In the genomic region with DNA sequence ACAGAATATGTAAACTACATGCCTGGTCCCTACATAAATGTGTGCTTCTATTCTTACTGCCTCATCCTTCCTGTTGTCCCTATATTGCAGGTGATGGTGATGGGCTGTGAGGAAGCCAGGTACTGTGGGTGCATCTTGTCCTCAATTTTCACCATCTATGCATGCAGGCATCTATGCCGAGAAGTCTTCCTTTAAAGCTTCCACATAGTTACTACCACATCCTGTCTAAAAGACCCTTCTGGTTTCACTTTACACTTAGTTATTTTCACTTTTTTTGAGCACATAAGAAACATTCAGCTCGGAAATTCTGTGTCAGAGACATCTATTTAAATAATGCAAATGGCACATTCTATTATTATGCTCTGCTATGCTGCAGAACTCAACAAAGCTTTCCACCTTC, we compare ENCODE assay signal across 9 cellular contexts. TPM values are rescaled to one million over a fixed set of nuclear protein-coding genes. Genes with fewer than 3 reads are reported as not detected.
A peak's percentile ranks its signal among the peaks of the same experiment; 100 is the strongest.
DNase-seq lines count a peak whose midpoint lies in the region; ATAC-seq and TF ChIP-seq lines count a peak whose summit lies in the region.
"Had no signal": no experiment of that assay in that cellular context is flagged by ENCODE, and none has a peak within 500 bp of the region (broad histone marks: within the 10 kb centered on the region; RNA-seq: fewer than 3 reads in every experiment).

No MANE protein-coding gene starts in this region.

- no peak overlapping the region for H3K4me3 Mint-ChIP-seq in activated naive CD4-positive, alpha-beta T cell treated with anti-CD3 and anti-CD28 coated beads, Interleukin-2, amount 10 ng/mL, durations not matched to agents 7 days and 5 days
- peak overlapping the region; percentile 64 to 68 for H3K4me3 Mint-ChIP-seq in stimulated activated naive CD8-positive, alpha-beta T cell treated with anti-CD3 and anti-CD28 coated beads, Interleukin-15, amount 100 ng/mL, for 72 hours
- no peak overlapping the region for H3K4me3 Mint-ChIP-seq in chondrocyte (ENCODE audit: unreplicated experiment)
- H3K4me3 Mint-ChIP-seq: nephron had no signal

- no peaks in the 10 kb centered on the region for H3K9me3 ChIP-seq in KOPT-K1 (ENCODE audit: insufficient read depth, low read length, poor library complexity, severe bottlenecking)

- H3K4me1 Mint-ChIP-seq in activated naive CD4-positive, alpha-beta T cell treated with anti-CD3 and anti-CD28 coated beads, Interleukin-2, amount 10 ng/mL, durations not matched to agents 7 days and 5 days: peaks cover 25% of the 10 kb centered on the region
- H3K4me1 Mint-ChIP-seq in stimulated activated naive CD8-positive, alpha-beta T cell treated with anti-CD3 and anti-CD28 coated beads, Interleukin-15, amount 100 ng/mL, for 72 hours: peaks cover 55% of the 10 kb centered on the region
- H3K4me1 Mint-ChIP-seq in chondrocyte (ENCODE audit: low read depth): no peaks in the 10 kb centered on the region

- CTCF ChIA-PET in activated naive CD4-positive, alpha-beta T cell treated with anti-CD3 and anti-CD28 coated beads, Interleukin-2, amount 10 ng/mL, durations not matched to agents 7 days and 5 days (lab: Charles Lee): no interaction called here

- H3K36me3 ChIP-seq in KOPT-K1 (ENCODE audit: insufficient read depth, low read length): no peaks in the 10 kb centered on the region

- peak; percentile 80 for ATAC-seq in HG02759 (IDR thresholded peaks at IDR 0.05; ENCODE audit: unreplicated experiment)
- ATAC-seq in stimulated activated naive CD8-positive, alpha-beta T cell treated with anti-CD3 and anti-CD28 coated beads, Interleukin-15, amount 100 ng/mL, for 72 hours: peak; percentile 88

- TF ChIP-seq CTCF in chondrocyte (IDR thresholded peaks at IDR 0.05): no peak

- H3K27ac Mint-ChIP-seq in activated naive CD4-positive, alpha-beta T cell treated with anti-CD3 and anti-CD28 coated beads, Interleukin-2, amount 10 ng/mL, durations not matched to agents 7 days and 5 days: peak overlapping the region; percentile 6
- peak overlapping the region; percentile 86 for H3K27ac Mint-ChIP-seq in stimulated activated naive CD8-positive, alpha-beta T cell treated with anti-CD3 and anti-CD28 coated beads, Interleukin-15, amount 100 ng/mL, for 72 hours
- no peak overlapping the region for H3K27ac Mint-ChIP-seq in chondrocyte (ENCODE audit: unreplicated experiment)
- H3K27ac Mint-ChIP-seq: nephron had no signal

- intact Hi-C loops in posterior vena cava (cut with DNase I): no loop called here

- H3K27me3 Mint-ChIP-seq in activated naive CD4-positive, alpha-beta T cell treated with anti-CD3 and anti-CD28 coated beads, Interleukin-2, amount 10 ng/mL, durations not matched to agents 7 days and 5 days: no peaks in the 10 kb centered on the region
- no peaks in the 10 kb centered on the region for H3K27me3 Mint-ChIP-seq in stimulated activated naive CD8-positive, alpha-beta T cell treated with anti-CD3 and anti-CD28 coated beads, Interleukin-15, amount 100 ng/mL, for 72 hours
- peaks cover 3% of the 10 kb centered on the region for H3K27me3 Mint-ChIP-seq in chondrocyte (ENCODE audit: low read depth)

- peak overlapping the region; percentile 32 for H3K27ac ChIP-seq in KOPT-K1 (ENCODE audit: low read depth, low read length, poor library complexity, severe bottlenecking)

- no peaks in the 10 kb centered on the region for H3K36me3 Mint-ChIP-seq in activated naive CD4-positive, alpha-beta T cell treated with anti-CD3 and anti-CD28 coated beads, Interleukin-2, amount 10 ng/mL, durations not matched to agents 7 days and 5 days
- peaks cover 2% of the 10 kb centered on the region for H3K36me3 Mint-ChIP-seq in chondrocyte (ENCODE audit: low read depth)

- H3K9me3 Mint-ChIP-seq in activated naive CD4-positive, alpha-beta T cell treated with anti-CD3 and anti-CD28 coated beads, Interleukin-2, amount 10 ng/mL, durations not matched to agents 7 days and 5 days: peaks cover 2% of the 10 kb centered on the region
- H3K9me3 Mint-ChIP-seq in stimulated activated naive CD8-positive, alpha-beta T cell treated with anti-CD3 and anti-CD28 coated beads, Interleukin-15, amount 100 ng/mL, for 72 hours: peaks cover 1 to 13% of the 10 kb centered on the region in 2 donors
- no peaks in the 10 kb centered on the region for H3K9me3 Mint-ChIP-seq in chondrocyte (ENCODE audit: low read depth)

- no peak for DNase-seq in activated naive CD4-positive, alpha-beta T cell treated with anti-CD3 and anti-CD28 coated beads, Interleukin-2, amount 10 ng/mL, durations not matched to agents 7 days and 5 days
- DNase-seq in activated naive CD4-positive, alpha-beta T cell (lab: John Stamatoyannopoulos, UW): no peak
- no peak for DNase-seq in stimulated activated naive CD8-positive, alpha-beta T cell treated with anti-CD3 and anti-CD28 coated beads, Interleukin-15, amount 100 ng/mL, for 72 hours
- no peak for DNase-seq in amniotic stem cell (lab: John Stamatoyannopoulos, UW)
- no peak for DNase-seq in posterior vena cava (ENCODE audit: low spot score)
- DNase-seq in chondrocyte (ENCODE audit: low spot score): no peak

RNA-seq across cellular contexts. Expression of gene FABP7, which starts 28.2 kb away (rescaled TPM):
- not detected for total RNA-seq in posterior vena cava
- total RNA-seq in chondrocyte: not detected in 3 replicates

RNA-seq across cellular contexts. Expression of gene SMPDL3A, which starts 37.8 kb away (rescaled TPM):
- total RNA-seq in posterior vena cava (1 to 10 TPM; 6.1 to 7.0 TPM), chondrocyte (8.2 to 9.1 TPM (median 8.7 TPM) in 3 replicates)

Comparison
In these comparisons a context has a peak if more than half of its experiments do, and no peak if none do; other contexts are left out.
1. H3K4me3 Mint-ChIP-seq: peak in stimulated activated naive CD8-positive, alpha-beta T cell treated with anti-CD3 and anti-CD28 coated beads, Interleukin-15, amount 100 ng/mL, for 72 hours (2 of 2); none in activated naive CD4-positive, alpha-beta T cell treated with anti-CD3 and anti-CD28 coated beads, Interleukin-2, amount 10 ng/mL, durations not matched to agents 7 days and 5 days (single experiment) and chondrocyte (single experiment).